Comparison of ENCODE assay signal across 8 cellular contexts in the genomic region with DNA sequence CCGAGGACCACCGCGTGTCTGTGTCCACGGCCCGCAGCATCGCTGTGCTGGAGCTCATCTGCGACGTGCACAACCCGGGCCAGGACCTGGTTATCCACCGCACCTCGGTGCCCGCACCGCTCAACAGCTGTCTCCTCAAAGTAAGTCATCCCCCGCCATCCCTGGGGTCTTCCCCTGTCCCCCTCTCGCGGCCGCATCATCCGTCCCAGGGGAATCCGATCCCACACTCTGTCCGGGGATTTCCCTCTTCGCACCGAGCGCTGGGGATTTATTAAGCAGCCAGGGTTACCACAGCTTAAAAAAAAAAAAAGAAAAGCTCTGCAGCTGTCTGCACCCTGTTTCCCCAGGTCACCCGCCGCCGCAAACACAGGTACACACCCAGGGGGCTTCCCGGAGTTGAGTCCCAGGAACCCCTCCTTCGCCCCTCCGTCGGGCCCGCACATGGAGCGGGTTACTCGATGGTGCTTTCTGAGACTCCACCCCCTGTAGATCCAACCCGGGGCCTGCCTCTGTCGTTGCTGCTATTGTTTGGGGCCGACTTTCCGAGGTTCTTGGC. TPM values are rescaled to one million over a fixed set of nuclear protein-coding genes. Genes with fewer than 3 reads are reported as not detected.
DNase-seq lines count a peak whose midpoint lies in the region; ATAC-seq and TF ChIP-seq lines count a peak whose summit lies in the region.

No MANE protein-coding gene starts in this region.

- TF ChIP-seq POLR2A in uterus (IDR thresholded peaks at IDR 0.05): no peak

- peak; percentile 25 for ATAC-seq in GM18511 (IDR thresholded peaks at IDR 0.05; ENCODE audit: unreplicated experiment)
- ATAC-seq in HG02798 (IDR thresholded peaks at IDR 0.05; ENCODE audit: poor library complexity, unreplicated experiment): peak; percentile 32

- H3K79me1 ChIP-seq in trophoblast cell (ENCODE audit: low read length): peaks cover 13% of the 10 kb centered on the region

- H4K8ac ChIP-seq in trophoblast cell (ENCODE audit: low read depth, low read length): peak overlapping the region; percentile 79

- peak overlapping the region; percentile 86 for H3K18ac ChIP-seq in trophoblast cell (ENCODE audit: low read length)

- H2BK12ac ChIP-seq in trophoblast cell (ENCODE audit: low read length): no peak overlapping the region

- H3K14ac ChIP-seq in trophoblast cell (ENCODE audit: low read length): peak overlapping the region; percentile 90

- peaks cover 16% of the 10 kb centered on the region for H3K79me2 ChIP-seq in trophoblast cell (ENCODE audit: control insufficient read depth, insufficient read depth, low read length, poor library complexity)

- peak overlapping the region; percentile 84 for H2AK5ac ChIP-seq in trophoblast cell (ENCODE audit: low read length)

- no peak for DNase-seq in NT2/D1 (ENCODE audit: low read depth, low spot score)
- peak; percentile 47 for DNase-seq in activated T-helper 1 cell treated with Interleukin-2 at 50 U/mL for 16 hours (ENCODE audit: low read depth)
- DNase-seq in fibroblast of villous mesenchyme (ENCODE audit: low read depth): peak; percentile 22
- DNase-seq in trophoblast cell: no peak
- peak; percentile 17 to 22 for DNase-seq in uterus
- DNase-seq in CD1c-positive myeloid dendritic cell (ENCODE audit: extremely low spot score): no peak

- peaks cover 31% of the 10 kb centered on the region for H3K36me3 ChIP-seq in NT2/D1 (ENCODE audit: insufficient read depth, insufficient read length, low read length)
- no peaks in the 10 kb centered on the region for H3K36me3 ChIP-seq in trophoblast cell (ENCODE audit: control insufficient read depth in 1 of 2, insufficient read depth in 2 of 2, low read length in 2 of 2)
- no peaks in the 10 kb centered on the region for H3K36me3 ChIP-seq in uterus

- H3K4me2 ChIP-seq in trophoblast cell (ENCODE audit: low read length): peak overlapping the region; percentile 88

- H2AFZ ChIP-seq in trophoblast cell (ENCODE audit: insufficient read depth, low read length, poor library complexity): peak overlapping the region; percentile 94

- no CpG with 5 or more reads among the region's 37 CpGs for WGBS in trophoblast cell (ENCODE audit: extremely low coverage, insufficient coverage, insufficient read length)

- H3K4me1 ChIP-seq in NT2/D1 (ENCODE audit: insufficient read depth, insufficient read length) (no peaks in the 10 kb centered on the region), trophoblast cell (ENCODE audit: control insufficient read depth in 1 of 2, insufficient read depth in 2 of 2, low read length in 2 of 2) (peaks cover 2% of the 10 kb centered on the region in 2 experiments), uterus (peaks cover 7 to 8% of the 10 kb centered on the region in 2 donors)

- H2BK120ac ChIP-seq in trophoblast cell (ENCODE audit: insufficient read depth, low read length, poor library complexity): no peak overlapping the region

- H3K4ac ChIP-seq in trophoblast cell (ENCODE audit: low read depth, low read length): peak overlapping the region; percentile 87

- H2BK5ac ChIP-seq in trophoblast cell (ENCODE audit: low read depth, low read length, poor library complexity): peak overlapping the region; percentile 46

- TF ChIP-seq CTCF in fibroblast of villous mesenchyme (IDR thresholded peaks at IDR 0.05; ENCODE audit: insufficient read depth, low read depth, low read length) (no peak), uterus (IDR thresholded peaks at IDR 0.05) (no peak)

- H4K91ac ChIP-seq in trophoblast cell (ENCODE audit: low read depth, low read length): peak overlapping the region; percentile 95

- H3K9me3 ChIP-seq in NT2/D1 (ENCODE audit: insufficient read depth, low read length) (peaks cover 10% of the 10 kb centered on the region; the same call in 1 of the 2 replicates), trophoblast cell (ENCODE audit: insufficient read depth, low read depth, low read length) (no peaks in the 10 kb centered on the region), uterus (no peaks in the 10 kb centered on the region)

- intact Hi-C loops in uterus (cut with DNase I; ENCODE audit: low total_unique reads): no loop called here

- H3K27ac ChIP-seq in trophoblast cell (ENCODE audit: low read depth, low read length) (no peak overlapping the region), uterus (peak overlapping the region; percentile 90 to 93)

- H3K9ac ChIP-seq in NT2/D1 (ENCODE audit: insufficient read length, low read depth) (peak overlapping the region; percentile 99), trophoblast cell (ENCODE audit: low read length) (peak overlapping the region; percentile 97)

- H3K27me3 ChIP-seq in NT2/D1 (ENCODE audit: insufficient read depth, insufficient read length) (no peaks in the 10 kb centered on the region), trophoblast cell (ENCODE audit: insufficient read depth, low read length) (no peaks in the 10 kb centered on the region), uterus (no peaks in the 10 kb centered on the region)

- H4K12ac ChIP-seq in trophoblast cell (ENCODE audit: low read depth, low read length): peak overlapping the region; percentile 65

- H3K23ac ChIP-seq in trophoblast cell (ENCODE audit: low read length): no peak overlapping the region

- peak overlapping the region; percentile 100 for H3K4me3 ChIP-seq in NT2/D1 (ENCODE audit: insufficient read length, low read depth)
- peak overlapping the region; percentile 87 for H3K4me3 ChIP-seq in fibroblast of villous mesenchyme (ENCODE audit: low read depth, low read length)
- H3K4me3 ChIP-seq in trophoblast cell (ENCODE audit: low read depth, low read length): peak overlapping the region; percentile 94
- peak overlapping the region; percentile 81 to 89 for H3K4me3 ChIP-seq in uterus

RNA-seq across cellular contexts. Expression of gene GTF3C4, which starts 0.6 kb away (rescaled TPM):
- total RNA-seq in fibroblast of villous mesenchyme (18.4 and 22.9 TPM in 2 replicates), uterus (10 to 100 TPM in 2 of 4 donors, 1 to 10 TPM in 2; 3.2 to 27.8 (median 10.5) TPM)
- 9.4 and 9.5 TPM in 2 replicates for polyA plus RNA-seq in trophoblast cell (2013)

RNA-seq across cellular contexts. Expression of gene DDX31, which starts 1.1 kb away (rescaled TPM):
- total RNA-seq in fibroblast of villous mesenchyme: 13.9 and 19.4 TPM in 2 replicates
- polyA plus RNA-seq in trophoblast cell (2013): 8.0 and 8.5 TPM in 2 replicates
- 10 to 100 TPM in 2 of 4 donors, 1 to 10 TPM in 2; 5.9 to 17.7 (median 10.5) TPM for total RNA-seq in uterus

Comparison
In these comparisons a context has a peak if more than half of its experiments do, and no peak if none do; other contexts are left out.
1. DNase-seq: peak in activated T-helper 1 cell treated with Interleukin-2 at 50 U/mL for 16 hours (single experiment), fibroblast of villous mesenchyme (single experiment) and uterus (2 of 2); none in NT2/D1 (single experiment), trophoblast cell (0 of 2) and CD1c-positive myeloid dendritic cell (single experiment).
2. Peak in every context shown above with its lines, with median percentiles within 50 percentile points of each other: H3K4me3 ChIP-seq.